In genomic region chr22:40642316-40642715, GRCh38 we compare ENCODE assay signal across 19 cellular contexts. TPM values are rescaled to one million over a fixed set of nuclear protein-coding genes. Genes with fewer than 3 reads are reported as not detected.
"Had no signal": no experiment of that assay in that cellular context is flagged by ENCODE, and none has a peak within 500 bp of the region (broad histone marks: within the 10 kb centered on the region; RNA-seq: fewer than 3 reads in every experiment).

No MANE protein-coding gene starts in this region.

- DNase-seq: cortex of kidney; effector memory CD8-positive, alpha-beta T cell; erythroblast; esophagus squamous epithelium; gastrocnemius medialis; head of caudate nucleus; kidney; natural killer cell; pancreas; stimulated activated CD4-positive, alpha-beta T cell treated with anti-CD3 and anti-CD28 coated beads, Interleukin-15, amount 100 ng/mL, for 24 hours; stimulated activated CD4-positive, alpha-beta T cell treated with anti-CD3 and anti-CD28 coated beads, Interleukin-2, amount 100 ng/mL, for 48 hours; stimulated activated naive B cell treated with anti-CD40 and anti-IgM and Interleukin-4, amounts not matched to agents 10 μg/mL and 1 μg/mL and 100 μg/mL, for 72 hours; stimulated activated naive CD8-positive, alpha-beta T cell treated with anti-CD3 and anti-CD28 coated beads, Interleukin-15, amount 100 ng/mL, for 72 hours had no signal

- H3K9me3 ChIP-seq: esophagus squamous epithelium, gastrocnemius medialis, neutrophil, pancreas, suprapubic skin had no signal

- H3K4me3 ChIP-seq: esophagus squamous epithelium, gastrocnemius medialis, lung, pancreas, suprapubic skin had no signal

- H3K36me3 ChIP-seq: esophagus squamous epithelium, gastrocnemius medialis, neutrophil, pancreas, suprapubic skin had no signal

- H3K27me3 ChIP-seq: esophagus squamous epithelium, gastrocnemius medialis, neutrophil, pancreas, suprapubic skin had no signal

- H3K27ac ChIP-seq: esophagus squamous epithelium, gastrocnemius medialis, neutrophil, pancreas, suprapubic skin had no signal

RNA-seq across cellular contexts. Expression of gene MCHR1, which starts 37.0 kb away (rescaled TPM):
- total RNA-seq: kidney, mononuclear cell, natural killer cell, omental fat pad, pulmonary artery endothelial cell had no signal
